In the genomic region with DNA sequence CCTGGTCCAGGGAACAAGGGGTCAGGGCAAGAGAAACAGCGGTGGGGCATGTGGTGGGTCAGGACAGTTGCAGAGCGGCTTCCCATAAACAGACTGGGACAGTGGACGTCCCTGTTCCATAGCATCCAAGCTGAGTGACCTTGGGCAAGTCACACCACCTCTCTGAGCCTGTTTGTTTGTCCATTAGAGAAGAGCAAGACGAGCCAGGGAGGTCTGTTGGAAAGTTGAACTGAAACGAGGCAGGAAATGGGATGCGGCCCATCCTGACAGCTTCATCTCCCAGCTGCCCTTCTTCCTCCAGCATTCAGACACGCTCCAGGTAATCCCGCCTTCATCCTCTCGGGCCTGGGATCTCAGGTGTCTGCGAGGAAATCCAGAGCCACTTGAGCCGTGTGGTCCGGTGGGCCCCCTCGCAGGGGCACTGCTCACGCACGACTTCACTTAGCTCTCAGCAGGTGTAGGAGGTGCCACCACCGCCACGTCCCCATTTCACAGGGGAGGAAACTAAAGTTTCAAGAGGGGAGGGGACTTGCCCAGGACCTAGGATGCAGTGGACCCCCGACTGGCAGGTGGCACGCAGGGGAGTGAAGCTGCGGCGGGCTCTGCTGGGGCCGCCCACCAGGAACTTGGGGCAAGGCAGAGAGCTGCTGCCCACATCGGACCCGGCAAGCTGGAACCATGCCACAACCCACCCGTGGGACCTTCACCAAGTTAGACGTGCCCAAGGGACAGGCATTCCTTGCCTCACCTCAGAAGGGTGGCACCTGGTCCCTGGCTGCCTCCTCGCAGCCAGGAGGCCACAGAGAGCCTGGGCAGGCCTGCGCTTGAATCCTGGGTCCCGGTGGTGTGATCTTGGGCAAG, we compare ENCODE assay signal across 11 cellular contexts. TPM values are rescaled to one million over a fixed set of nuclear protein-coding genes. Genes with fewer than 3 reads are reported as not detected.
DNase-seq lines count a peak whose midpoint lies in the region; ATAC-seq and TF ChIP-seq lines count a peak whose summit lies in the region.
"Had no signal": no experiment of that assay in that cellular context is flagged by ENCODE, and none has a peak within 500 bp of the region (broad histone marks: within the 10 kb centered on the region; RNA-seq: fewer than 3 reads in every experiment).

No MANE protein-coding gene starts in this region.

- H3F3A ChIP-seq in OCI-LY1 (ENCODE audit: insufficient read depth, low read length), result peaks cover 4% of the 10 kb centered on the region; the same call in 1 of the 2 replicates

- no peaks in the 10 kb centered on the region for H3K9me2 ChIP-seq in OCI-LY1 (ENCODE audit: low read depth, low read length)

- H3K36me3 ChIP-seq in OCI-LY1 (ENCODE audit: insufficient read depth, low read length), result peaks cover 32% of the 10 kb centered on the region

- H3K4me1 ChIP-seq in OCI-LY1 (ENCODE audit: insufficient read depth, low read length, severe bottlenecking), result peaks cover 22% of the 10 kb centered on the region
- H3K4me1 ChIP-seq in right cardiac atrium (ENCODE audit: control insufficient read depth, insufficient read depth, low read length), result no peaks in the 10 kb centered on the region

- intact Hi-C loops in right cardiac atrium (cut with DNase I), result loop anchor here (5.0 to 10.0 kb wide), 3 partner anchors 77 to 172 kb away; no protein-coding TSS in a partner anchor
- intact Hi-C loops in sciatic nerve (cut with DNase I), result loop anchor here (5.0 kb wide), 1 partner anchor 172 kb away; no protein-coding TSS in a partner anchor

- ATAC-seq in right cardiac atrium (no peak), sciatic nerve (no peak), GM18868 (IDR thresholded peaks at IDR 0.05; ENCODE audit: unreplicated experiment) (no peak), HG03520 (IDR thresholded peaks at IDR 0.05; ENCODE audit: unreplicated experiment) (no peak)

- no peaks in the 10 kb centered on the region for H3K79me2 ChIP-seq in OCI-LY1 (ENCODE audit: insufficient read depth, low read length)

- DNase-seq in right cardiac atrium (peak in 2 of 3 donors; percentile 16 to 60), sciatic nerve (ENCODE audit: low spot score) (peak; percentile 60), HuH-7 (ENCODE audit: low spot score) (no peak)
- DNase-seq: activated T-cell treated with anti-CD3 and anti-CD28 coated beads for 4 hours, C1 segment of cervical spinal cord, foreskin fibroblast, NCI-H1694 had no signal

- WGBS in right cardiac atrium, result 82% methylated on average over 29 of the region's 29 CpGs

- H3K27ac ChIP-seq in OCI-LY1 (ENCODE audit: low read depth, low read length, poor library complexity, severe bottlenecking), result peak overlapping the region; percentile 77
- H3K27ac ChIP-seq in right cardiac atrium (ENCODE audit: low read length), result no peak overlapping the region
- H3K27ac ChIP-seq: dorsolateral prefrontal cortex had no signal

- no peak for TF ChIP-seq CTCF in OCI-LY1 (IDR thresholded peaks at IDR 0.05; ENCODE audit: low read length)

- no peak overlapping the region; the same call in 1 of the 2 replicates for H3K4me2 ChIP-seq in OCI-LY1 (ENCODE audit: low read length)

- no peak overlapping the region for H2AFZ ChIP-seq in OCI-LY1 (ENCODE audit: low read length)

- H3K27me3 ChIP-seq in OCI-LY1 (ENCODE audit: insufficient read depth, low read length), result no peaks in the 10 kb centered on the region
- H3K27me3 ChIP-seq in right cardiac atrium (ENCODE audit: control insufficient read depth, insufficient read depth), result no peaks in the 10 kb centered on the region
- H3K27me3 ChIP-seq: dorsolateral prefrontal cortex had no signal

- H3K9me3 ChIP-seq in OCI-LY1 (ENCODE audit: low read length) (no peaks in the 10 kb centered on the region), right cardiac atrium (ENCODE audit: control insufficient read depth, low read length) (no peaks in the 10 kb centered on the region)

- H3K4me3 ChIP-seq in OCI-LY1 (ENCODE audit: low read depth, low read length, poor library complexity, severe bottlenecking) (no peak overlapping the region), right cardiac atrium (ENCODE audit: low read length) (no peak overlapping the region)
- H3K4me3 ChIP-seq: dorsolateral prefrontal cortex had no signal

- H4K20me1 ChIP-seq in OCI-LY1 (ENCODE audit: insufficient read depth, low read length), result no peaks in the 10 kb centered on the region

- H3K9ac ChIP-seq in OCI-LY1 (ENCODE audit: low read length), result no peak overlapping the region; the same call in 1 of the 2 replicates

RNA-seq across cellular contexts. Expression of a gene that starts 13.0 kb away (rescaled TPM):
- 100 to 1,000 TPM; 122 to 128 (median 126) TPM for total RNA-seq in right cardiac atrium
- 162 TPM for polyA plus RNA-seq in right cardiac atrium
- total RNA-seq in sciatic nerve, result 33.8 TPM

RNA-seq across cellular contexts. Expression of a gene that starts 34.7 kb away (rescaled TPM):
- total RNA-seq in right cardiac atrium (not detected), sciatic nerve (6.0 TPM)
- 0.16 TPM for polyA plus RNA-seq in right cardiac atrium

RNA-seq across cellular contexts. Expression of a gene that starts 45.5 kb away (rescaled TPM):
- total RNA-seq in right cardiac atrium, result 10 to 100 TPM; 41.6 to 58.0 (median 49.1) TPM
- polyA plus RNA-seq in right cardiac atrium, result 138 TPM
- total RNA-seq in sciatic nerve, result 42.1 TPM

RNA-seq across cellular contexts. Expression of a gene that starts 46.5 kb away (rescaled TPM):
- total RNA-seq in right cardiac atrium (10 to 100 TPM in 1 of 4 donors, 1 to 10 TPM in 3; 6.3 to 16.1 (median 7.0) TPM), sciatic nerve (21.0 TPM)
- 5.8 TPM for polyA plus RNA-seq in right cardiac atrium

RNA-seq across cellular contexts. Expression of a gene that starts 47.4 kb away (rescaled TPM):
- 1 to 10 TPM; 6.1 to 8.7 (median 6.4) TPM for total RNA-seq in right cardiac atrium
- 5.0 TPM for polyA plus RNA-seq in right cardiac atrium
- 7.8 TPM for total RNA-seq in sciatic nerve
